ENCODE assay signal across 19 cellular contexts in the genomic region with DNA sequence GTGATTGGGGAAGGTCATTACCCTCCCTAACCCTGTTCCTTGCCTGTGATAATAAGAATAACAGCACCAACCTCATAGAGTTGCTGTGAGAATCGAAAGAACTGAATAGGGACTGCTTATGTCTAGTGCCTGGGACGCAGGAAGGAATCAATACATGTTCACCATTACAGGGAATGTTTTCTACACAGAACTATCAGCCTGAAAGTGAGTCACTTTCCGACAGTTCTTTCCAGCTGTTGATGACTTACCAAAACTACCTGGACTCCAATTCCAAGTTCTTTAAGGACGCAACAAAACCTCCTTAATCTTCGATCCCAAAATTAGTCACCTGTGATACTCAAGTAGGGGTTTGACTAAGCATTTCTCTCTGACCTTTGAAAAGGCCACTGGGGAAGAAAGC. TPM values are rescaled to one million over a fixed set of nuclear protein-coding genes. Genes with fewer than 3 reads are reported as not detected.
"Had no signal": no experiment of that assay in that cellular context is flagged by ENCODE, and none has a peak within 500 bp of the region (broad histone marks: within the 10 kb centered on the region; RNA-seq: fewer than 3 reads in every experiment).

No MANE protein-coding gene starts in this region.

- H3K9me3 ChIP-seq: spleen had no signal

- ATAC-seq: activated CD4-positive, alpha-beta T cell treated with anti-CD3 and anti-CD28 coated beads for 36 hours; naive thymus-derived CD4-positive, alpha-beta T cell; WTC11 had no signal

- H3K4me3 ChIP-seq: neural progenitor cell, spleen had no signal

- H3K36me3 ChIP-seq: neural progenitor cell, spleen had no signal

- H3K27me3 ChIP-seq: neural progenitor cell, spleen had no signal

- DNase-seq: activated CD4-positive, alpha-beta T cell treated with anti-CD3 and anti-CD28 coated beads for 36 hours; activated CD4-positive, alpha-beta T cell treated with anti-CD3 and anti-CD28 coated beads, Interleukin-2, amount 50 U/mL, for 4 hours; activated CD8-positive, alpha-beta memory T cell treated with anti-CD3 and anti-CD28 coated beads, Interleukin-2, amount 50 U/mL, for 48 hours; activated naive CD4-positive, alpha-beta T cell treated with Interleukin-2 at 50 U/mL for 16 hours; activated naive CD8-positive, alpha-beta T cell treated with anti-CD3 and anti-CD28 coated beads for 36 hours; activated T-cell treated with anti-CD3 and anti-CD28 coated beads, Interleukin-2, amount 50 U/mL, for 48 hours; foreskin fibroblast; glutamatergic neuron; naive thymus-derived CD4-positive, alpha-beta T cell; retina; spleen; stimulated activated CD4-positive, alpha-beta T cell treated with anti-CD3 and anti-CD28 coated beads, Interleukin-4, amount 100 ng/mL, for 1 hour; stimulated activated naive CD4-positive, alpha-beta T cell; T-helper 9 cell had no signal

- H3K27ac ChIP-seq: epithelial cell of prostate, neural progenitor cell, spleen had no signal

RNA-seq across cellular contexts. Expression of gene ZNF423, which starts 29.4 kb away (rescaled TPM):
- total RNA-seq: activated CD4-positive, alpha-beta T cell treated with anti-CD3 and anti-CD28 coated beads for 36 hours; activated CD8-positive, alpha-beta memory T cell treated with anti-CD3 and anti-CD28 coated beads for 36 hours; activated naive CD8-positive, alpha-beta T cell treated with anti-CD3 and anti-CD28 coated beads for 36 hours; naive thymus-derived CD4-positive, alpha-beta T cell; T-helper 1 cell treated with Interleukin-12 subunit alpha and Interleukin-12 subunit beta and Interleukin-4 antibody, amounts not matched to agents 30 ng/mL and 1 ng/mL, for 36 hours had no signal
- polyA plus RNA-seq: naive thymus-derived CD4-positive, alpha-beta T cell had no signal
